Comparison of ENCODE assay signal across 22 cellular contexts in genomic region chr2:172011814-172012580, GRCh38. TPM values are rescaled to one million over a fixed set of nuclear protein-coding genes. Genes with fewer than 3 reads are reported as not detected.
DNase-seq lines count a peak whose midpoint lies in the region; ATAC-seq and TF ChIP-seq lines count a peak whose summit lies in the region.
"Had no signal": no experiment of that assay in that cellular context is flagged by ENCODE, and none has a peak within 500 bp of the region (broad histone marks: within the 10 kb centered on the region; RNA-seq: fewer than 3 reads in every experiment).

No MANE protein-coding gene starts in this region.

- H3K4me2 ChIP-seq in BLaER1 = peak overlapping the region; percentile 82

- H3K36me3 ChIP-seq in BLaER1 = no peaks in the 10 kb centered on the region
- H3K36me3 ChIP-seq: BE2C, stomach, vagina had no signal

- peak overlapping the region; percentile 58 for H3K27ac ChIP-seq in BLaER1
- H3K27ac ChIP-seq: stomach, vagina had no signal

- ATAC-seq in omental fat pad (ENCODE audit: low FRiP score) = no peak
- ATAC-seq in left lobe of liver = no peak
- ATAC-seq: PC-3 had no signal

- peak overlapping the region; percentile 52 for H3K9ac ChIP-seq in BLaER1

- no peaks in the 10 kb centered on the region for H3K36me3 Mint-ChIP-seq in osteocyte (ENCODE audit: unreplicated experiment)
- H3K36me3 Mint-ChIP-seq in HFFc6 (ENCODE audit: low read depth) = peaks cover 9% of the 10 kb centered on the region; the same call in 1 of the 2 replicates
- H3K36me3 Mint-ChIP-seq: IgD-negative memory B cell had no signal

- peaks cover 8% of the 10 kb centered on the region; the same call in 1 of the 2 replicates for H3K9me3 ChIP-seq in BLaER1
- H3K9me3 ChIP-seq: BE2C, HAP-1, stomach, vagina had no signal

- H3K27me3 ChIP-seq in BLaER1 = no peaks in the 10 kb centered on the region
- H3K27me3 ChIP-seq: BE2C, stomach, vagina had no signal

- H4K20me1 ChIP-seq in BLaER1 = no peaks in the 10 kb centered on the region

- no peaks in the 10 kb centered on the region for H3K9me3 Mint-ChIP-seq in osteocyte (ENCODE audit: unreplicated experiment)
- H3K9me3 Mint-ChIP-seq in HFFc6 = no peaks in the 10 kb centered on the region

- H3K4me1 ChIP-seq in BLaER1 = peaks cover 48% of the 10 kb centered on the region
- H3K4me1 ChIP-seq: BE2C, stomach, vagina had no signal

- H3K27ac Mint-ChIP-seq in osteocyte (ENCODE audit: unreplicated experiment) (no peak overlapping the region), HFFc6 (no peak overlapping the region)

- peak; percentile 28 for DNase-seq in GM12865 (ENCODE audit: low read depth)
- DNase-seq in NOMO-1 treated with DMSO at 0.1 percent for 48 hours (lab: John Stamatoyannopoulos, UW; ENCODE audit: unreplicated experiment) = peak; percentile 81
- DNase-seq in central memory CD4-positive, alpha-beta T cell = peak; percentile 15
- no peak for DNase-seq in osteocyte (ENCODE audit: extremely low spot score, unreplicated experiment)
- no peak for DNase-seq in omental fat pad (ENCODE audit: low spot score)
- no peak for DNase-seq in left lobe of liver (ENCODE audit: low spot score)
- DNase-seq in HFFc6 = no peak
- DNase-seq: activated CD4-positive, CD25-positive, alpha-beta regulatory T cell; activated T-cell treated with anti-CD3 and anti-CD28 coated beads, Interleukin-2, amount 50 U/mL, for 48 hours; aorta; BE2C; erythroblast; NCI-H1417; NCI-H446; nucleus accumbens; PC-3; small intestine; stomach had no signal

- H3K4me3 ChIP-seq in BLaER1 (peak overlapping the region; percentile 44; the same call in 1 of the 2 replicates), GM12865 (ENCODE audit: low read depth, low read length) (no peak overlapping the region)
- H3K4me3 ChIP-seq: HAP-1, stomach, vagina had no signal

- H3K27me3 Mint-ChIP-seq in osteocyte (ENCODE audit: unreplicated experiment) (no peaks in the 10 kb centered on the region), HFFc6 (ENCODE audit: insufficient read depth) (peaks cover 3% of the 10 kb centered on the region)
- H3K27me3 Mint-ChIP-seq: IgD-negative memory B cell had no signal

- TF ChIP-seq CTCF in GM12865 (IDR thresholded peaks at IDR 0.05; ENCODE audit: insufficient read depth, low read depth, low read length, missing control alignments) (no peak), osteocyte (IDR thresholded peaks at IDR 0.05) (no peak), omental fat pad (IDR thresholded peaks at IDR 0.05) (no peak), HFFc6 (IDR thresholded peaks at IDR 0.05) (no peak)

- H3K4me3 Mint-ChIP-seq in osteocyte (ENCODE audit: unreplicated experiment) (no peak overlapping the region), HFFc6 (no peak overlapping the region)
- H3K4me3 Mint-ChIP-seq: IgD-negative memory B cell had no signal

- H3K4me1 Mint-ChIP-seq in osteocyte (ENCODE audit: unreplicated experiment) = peaks cover 9% of the 10 kb centered on the region
- H3K4me1 Mint-ChIP-seq in HFFc6 (ENCODE audit: low read depth) = peaks cover 26% of the 10 kb centered on the region

RNA-seq across cellular contexts. Expression of gene METAP1D, which starts 12.2 kb away (rescaled TPM):
- 6.5 and 8.5 TPM in 2 replicates for total RNA-seq in osteocyte
- 1 to 10 TPM; 5.4 to 9.6 (median 8.5) TPM for total RNA-seq in omental fat pad
- total RNA-seq in left lobe of liver = 4.4 TPM
- total RNA-seq in HFFc6 (2021; fragmentation: NEBNext Ultra II Directional; extraction: Animal tissue kit (Norgen Biotek cat#: 25700)) = 1 to 10 TPM; 5.3 to 7.5 (median 6.2) TPM

Comparison
In these comparisons a context has a peak if more than half of its experiments do, and no peak if none do; other contexts are left out.
1. DNase-seq: peak in GM12865 (single experiment), NOMO-1 treated with DMSO at 0.1 percent for 48 hours (single experiment) and central memory CD4-positive, alpha-beta T cell (single experiment); none in osteocyte (single experiment), omental fat pad (single experiment), left lobe of liver (single experiment) and HFFc6 (single experiment).